17 cellular contexts compared by ENCODE assay signal in genomic region chr6:157239671-157240058, GRCh38.
DNase-seq lines count a peak whose midpoint lies in the region; ATAC-seq and TF ChIP-seq lines count a peak whose summit lies in the region.
"Had no signal": no experiment of that assay in that cellular context is flagged by ENCODE, and none has a peak within 500 bp of the region (broad histone marks: within the 10 kb centered on the region; RNA-seq: fewer than 3 reads in every experiment).

No MANE protein-coding gene starts in this region.

- peaks cover 26% of the 10 kb centered on the region for H3K27me3 Mint-ChIP-seq in brain

- peak overlapping the region in 2 of 5 experiments; percentile 12 to 58 for H3K4me3 Mint-ChIP-seq in brain
- H3K4me3 Mint-ChIP-seq: activated naive CD8-positive, alpha-beta T cell treated with anti-CD3 and anti-CD28 coated beads for 36 hours; WTC11 had no signal

- DNase-seq in SHP77 treated with DMSO at 0.1 percent for 48 hours (lab: John Stamatoyannopoulos, UW) (peak; percentile 73), SHP77 (lab: John Stamatoyannopoulos, UW) (no peak), osteoblast (ENCODE audit: insufficient read length, low spot score, missing footprints) (peak; percentile 58), uterus (no peak), EL (no peak)
- no peak for DNase-seq in stimulated activated CD4-positive, alpha-beta T cell treated with anti-CD3 and anti-CD28 coated beads, Interleukin-4, amount 100 ng/mL, for 4 hours
- DNase-seq: activated CD8-positive, alpha-beta memory T cell treated with anti-CD3 and anti-CD28 coated beads, Interleukin-2, amount 50 U/mL, for 4 hours; activated naive CD8-positive, alpha-beta T cell treated with anti-CD3 and anti-CD28 coated beads for 36 hours; IMR-90; NCI-H1417 treated with DMSO at 0.1 percent for 48 hours; NK-92 treated with Interleukin-12 subunit alpha and Interleukin-12 subunit beta, amount 100 ng/mL, for 24 hours; SK-N-SH had no signal

- H3K9me3 ChIP-seq in osteoblast (ENCODE audit: low read depth, low read length) (no peaks in the 10 kb centered on the region), uterus (no peaks in the 10 kb centered on the region)
- H3K9me3 ChIP-seq: A549, SK-N-SH, testis had no signal

- H3K4me1 ChIP-seq in osteoblast (ENCODE audit: insufficient read depth, low read length) (peaks cover 8% of the 10 kb centered on the region), uterus (no peaks in the 10 kb centered on the region)

- H3K27ac ChIP-seq in osteoblast (ENCODE audit: low read depth, low read length): no peak overlapping the region
- peak overlapping the region; percentile 87 to 94 for H3K27ac ChIP-seq in uterus
- H3K27ac ChIP-seq: A549 had no signal

- H3K36me3 ChIP-seq in osteoblast (ENCODE audit: insufficient read depth, low read length): no peaks in the 10 kb centered on the region
- no peaks in the 10 kb centered on the region for H3K36me3 ChIP-seq in uterus

- no peak for TF ChIP-seq POLR2A in uterus (IDR thresholded peaks at IDR 0.05)

- peaks cover 0 to 13% (median 5%) of the 10 kb centered on the region in 5 experiments for H3K9me3 Mint-ChIP-seq in brain

- intact Hi-C loops in uterus (cut with DNase I; ENCODE audit: low total_unique reads): no loop called here

- ATAC-seq in GM21447 (IDR thresholded peaks at IDR 0.05; ENCODE audit: unreplicated experiment): no peak
- ATAC-seq: A549, WTC11 had no signal

- peak overlapping the region; percentile 67 for H2AFZ ChIP-seq in osteoblast (ENCODE audit: low read length)

- peak overlapping the region; percentile 18 to 80 (median 47) for H3K27ac Mint-ChIP-seq in brain
- H3K27ac Mint-ChIP-seq: activated naive CD8-positive, alpha-beta T cell treated with anti-CD3 and anti-CD28 coated beads for 36 hours; WTC11 had no signal

- H3K4me3 ChIP-seq in osteoblast (ENCODE audit: insufficient read depth, low read length): no peak overlapping the region
- peak overlapping the region; percentile 6 to 27 for H3K4me3 ChIP-seq in uterus
- H3K4me3 ChIP-seq: A549, testis had no signal

- peaks cover 43% of the 10 kb centered on the region for H3K4me1 Mint-ChIP-seq in brain

- H4K20me1 ChIP-seq in osteoblast (ENCODE audit: insufficient read depth, low read length): no peaks in the 10 kb centered on the region

- H3K4me2 ChIP-seq in osteoblast (ENCODE audit: insufficient read depth, low read length): peak overlapping the region; percentile 81
- H3K4me2 ChIP-seq: A549, SK-N-SH had no signal

- peaks cover 38% of the 10 kb centered on the region for H3K27me3 ChIP-seq in osteoblast (ENCODE audit: insufficient read depth, low read length)
- no peaks in the 10 kb centered on the region for H3K27me3 ChIP-seq in uterus
- H3K27me3 ChIP-seq: testis had no signal

- no peaks in the 10 kb centered on the region for H3K36me3 Mint-ChIP-seq in brain
- H3K36me3 Mint-ChIP-seq: WTC11 had no signal

- H3K79me2 ChIP-seq in osteoblast (ENCODE audit: insufficient read depth, low read length): no peaks in the 10 kb centered on the region

- TF ChIP-seq CTCF in brain (conservative IDR thresholded peaks at IDR 0.05) (no peak), osteoblast (IDR thresholded peaks at IDR 0.05; ENCODE audit: extremely low read depth, low read depth, low read length) (no peak), uterus (IDR thresholded peaks at IDR 0.05) (no peak)

Comparison
In these comparisons a context has a peak if more than half of its experiments do, and no peak if none do; other contexts are left out.
1. DNase-seq: peak in SHP77 treated with DMSO at 0.1 percent for 48 hours (single experiment) and osteoblast (single experiment); none in SHP77 (0 of 2), uterus (0 of 2), stimulated activated CD4-positive, alpha-beta T cell treated with anti-CD3 and anti-CD28 coated beads, Interleukin-4, amount 100 ng/mL, for 4 hours (0 of 2) and EL (single experiment).